Comparison of ENCODE assay signal across 23 cellular contexts in genomic region chr5:172055421-172055820, GRCh38.
"Had no signal": no experiment of that assay in that cellular context is flagged by ENCODE, and none has a peak within 500 bp of the region (broad histone marks: within the 10 kb centered on the region; RNA-seq: fewer than 3 reads in every experiment).

No MANE protein-coding gene starts in this region.

- H3K27me3 ChIP-seq: brain microvascular endothelial cell, hepatocyte, sigmoid colon, tibial artery, uterus had no signal

- H3K27ac ChIP-seq: brain microvascular endothelial cell, hepatocyte, sigmoid colon, tibial artery, uterus, VCaP had no signal

- H3K9me3 ChIP-seq: sigmoid colon, tibial artery, uterus had no signal

- H3K4me2 ChIP-seq: hepatocyte had no signal

- DNase-seq: activated CD4-positive, alpha-beta memory T cell treated with anti-CD3 and anti-CD28 coated beads for 36 hours; activated CD4-positive, CD25-positive, alpha-beta regulatory T cell treated with anti-CD3 and anti-CD28 coated beads, Interleukin-2, amount 50 U/mL, for 72 hours; activated gamma-delta T cell treated with Interleukin-2 at 50 U/mL for 16 hours; activated T-cell treated with anti-CD3 and anti-CD28 coated beads, Interleukin-2, amount 50 U/mL, for 48 hours; anterior cingulate cortex; brain microvascular endothelial cell; central memory CD4-positive, alpha-beta T cell; cortex of kidney; effector CD8-positive, alpha-beta T cell; foreskin fibroblast; left cardiac atrium; mesenchymal stem cell; nucleus accumbens; sigmoid colon; stimulated activated naive CD8-positive, alpha-beta T cell treated with anti-CD3 and anti-CD28 coated beads, Interleukin-15, Interleukin-2, amounts not matched to agents 100 U/mL and 50 U/mL, for 24 hours; substantia nigra; T-helper 2 cell; tibial artery; uterus had no signal

- H3K27me3 Mint-ChIP-seq: activated CD4-positive, alpha-beta memory T cell treated with anti-CD3 and anti-CD28 coated beads for 36 hours had no signal

- H3K4me3 ChIP-seq: hepatocyte, sigmoid colon, tibial artery, uterus had no signal

- H3K27ac Mint-ChIP-seq: activated CD4-positive, alpha-beta memory T cell treated with anti-CD3 and anti-CD28 coated beads for 36 hours; nephron had no signal

- H3K36me3 ChIP-seq: uterus had no signal

- H2AFZ ChIP-seq: hepatocyte had no signal

- ATAC-seq: activated naive CD4-positive, alpha-beta T cell treated with anti-CD3 and anti-CD28 coated beads, Interleukin-2, amount 50 U/mL, for 72 hours; left cardiac atrium; stimulated activated naive CD8-positive, alpha-beta T cell treated with anti-CD3 and anti-CD28 coated beads, Interleukin-15, Interleukin-2, amounts not matched to agents 100 U/mL and 50 U/mL, for 24 hours had no signal

- H3K4me1 ChIP-seq: uterus had no signal

- H3K9me3 Mint-ChIP-seq: activated CD4-positive, alpha-beta memory T cell treated with anti-CD3 and anti-CD28 coated beads for 36 hours; activated naive CD4-positive, alpha-beta T cell treated with anti-CD3 and anti-CD28 coated beads, Interleukin-2, amount 50 U/mL, for 72 hours; nephron had no signal

- H3K4me3 Mint-ChIP-seq: activated CD4-positive, alpha-beta memory T cell treated with anti-CD3 and anti-CD28 coated beads for 36 hours; nephron had no signal
